In genomic region chr20:13492001-13492480, GRCh38 we compare ENCODE assay signal across 9 cellular contexts.
DNase-seq lines count a peak whose midpoint lies in the region; ATAC-seq and TF ChIP-seq lines count a peak whose summit lies in the region.
"Had no signal": no experiment of that assay in that cellular context is flagged by ENCODE, and none has a peak within 500 bp of the region (broad histone marks: within the 10 kb centered on the region; RNA-seq: fewer than 3 reads in every experiment).

No MANE protein-coding gene starts in this region.

- H3K4me3 ChIP-seq in GM23248 = peak overlapping the region; percentile 54
- H3K4me3 ChIP-seq in WI38 (ENCODE audit: low read depth, low read length) = no peak overlapping the region
- no peak overlapping the region for H3K4me3 ChIP-seq in retinal pigment epithelial cell (ENCODE audit: low read length)
- H3K4me3 ChIP-seq in spleen = no peak overlapping the region

- peak; percentile 82 for DNase-seq in GM23248
- DNase-seq in left ventricle myocardium superior = peak; percentile 37
- peak; percentile 39 for DNase-seq in retinal pigment epithelial cell (ENCODE audit: low read depth)
- DNase-seq in activated CD4-positive, alpha-beta T cell treated with anti-CD3 and anti-CD28 coated beads, Interleukin-2, amount 50 U/mL, for 4 hours = no peak
- no peak for DNase-seq in spleen
- DNase-seq in hepatic stellate cell (ENCODE audit: low spot score) = no peak
- DNase-seq: effector CD4-positive, alpha-beta T cell had no signal

- H3K27me3 ChIP-seq in GM23248 (replicated peaks; ENCODE audit: insufficient read depth) = no peaks in the 10 kb centered on the region
- H3K27me3 ChIP-seq in spleen (replicated peaks in 1 of 7) = no peaks in the 10 kb centered on the region

- ATAC-seq in left ventricle myocardium superior (peak; percentile 92), GM18909 (IDR thresholded peaks at IDR 0.05; ENCODE audit: poor library complexity, unreplicated experiment) (no peak)

- H3K79me2 ChIP-seq in GM23248 (ENCODE audit: insufficient read depth) = no peaks in the 10 kb centered on the region

- no peak for TF ChIP-seq POLR2A in spleen (IDR thresholded peaks at IDR 0.05)

- TF ChIP-seq CTCF in WI38 (IDR thresholded peaks at IDR 0.05; ENCODE audit: low read depth, low read length) = 0 out of 2 replicates have a peak, but pooled peaks have one; percentile 7
- TF ChIP-seq CTCF in retinal pigment epithelial cell (conservative IDR thresholded peaks at IDR 0.05; ENCODE audit: low read depth, low read length) = no peak
- no peak for TF ChIP-seq CTCF in spleen (IDR thresholded peaks at IDR 0.05 in 8 of 11, conservative IDR thresholded peaks at IDR 0.05 in 3 of 11)

- H4K20me1 ChIP-seq in GM23248 (ENCODE audit: insufficient read depth) = no peaks in the 10 kb centered on the region

- peaks cover 25% of the 10 kb centered on the region for H3K4me1 ChIP-seq in GM23248 (ENCODE audit: insufficient read depth)
- H3K4me1 ChIP-seq in spleen = peaks cover 0 to 7% (median 0%) of the 10 kb centered on the region in 6 donors

- 0 to 4% methylated on average over 3 of the region's 3 CpGs for WGBS in GM23248 (ENCODE audit: low coverage in 1 of 2, low lambda C conversion rate in 2 of 2, missing lambda C conversion rate in 2 of 2), 2 experiments
- WGBS in spleen, 5 donors = 49 to 76% (median 57%) methylated on average over 3 of the region's 3 CpGs

- H2AFZ ChIP-seq in GM23248 = peak overlapping the region; percentile 66

- in situ Hi-C loops in GM23248 (cut with MboI) = no loop called here

- H3K9me3 ChIP-seq in GM23248 (ENCODE audit: low read depth) (no peaks in the 10 kb centered on the region), spleen (peaks cover 0 to 5% (median 0%) of the 10 kb centered on the region in 8 donors)

- no peaks in the 10 kb centered on the region for H3K9me2 ChIP-seq in GM23248 (ENCODE audit: insufficient read depth)

- peak overlapping the region; percentile 72 for H3K4me2 ChIP-seq in GM23248 (ENCODE audit: unreplicated experiment)

- no peaks in the 10 kb centered on the region for H3K36me3 ChIP-seq in GM23248 (ENCODE audit: low read depth)
- H3K36me3 ChIP-seq in spleen = peaks cover 0 to 11% (median 0%) of the 10 kb centered on the region in 6 donors

- H3K27ac ChIP-seq in GM23248 (peak overlapping the region; percentile 76), spleen (no peak overlapping the region)

- intact Hi-C loops in left ventricle myocardium superior (cut with micrococcal nuclease) (no loop called here), spleen (cut with DNase I; ENCODE audit: low total_unique reads) (no loop called here)

- H3F3A ChIP-seq in GM23248 (ENCODE audit: insufficient read depth) = peaks cover 24% of the 10 kb centered on the region

- peak overlapping the region; percentile 54 for H3K9ac ChIP-seq in GM23248

Comparison
In these comparisons a context has a peak if more than half of its experiments do, and no peak if none do; other contexts are left out.
1. DNase-seq: peak in GM23248 (single experiment), left ventricle myocardium superior (single experiment) and retinal pigment epithelial cell (single experiment); none in activated CD4-positive, alpha-beta T cell treated with anti-CD3 and anti-CD28 coated beads, Interleukin-2, amount 50 U/mL, for 4 hours (0 of 2), spleen (single experiment) and hepatic stellate cell (single experiment).